In the genomic region with DNA sequence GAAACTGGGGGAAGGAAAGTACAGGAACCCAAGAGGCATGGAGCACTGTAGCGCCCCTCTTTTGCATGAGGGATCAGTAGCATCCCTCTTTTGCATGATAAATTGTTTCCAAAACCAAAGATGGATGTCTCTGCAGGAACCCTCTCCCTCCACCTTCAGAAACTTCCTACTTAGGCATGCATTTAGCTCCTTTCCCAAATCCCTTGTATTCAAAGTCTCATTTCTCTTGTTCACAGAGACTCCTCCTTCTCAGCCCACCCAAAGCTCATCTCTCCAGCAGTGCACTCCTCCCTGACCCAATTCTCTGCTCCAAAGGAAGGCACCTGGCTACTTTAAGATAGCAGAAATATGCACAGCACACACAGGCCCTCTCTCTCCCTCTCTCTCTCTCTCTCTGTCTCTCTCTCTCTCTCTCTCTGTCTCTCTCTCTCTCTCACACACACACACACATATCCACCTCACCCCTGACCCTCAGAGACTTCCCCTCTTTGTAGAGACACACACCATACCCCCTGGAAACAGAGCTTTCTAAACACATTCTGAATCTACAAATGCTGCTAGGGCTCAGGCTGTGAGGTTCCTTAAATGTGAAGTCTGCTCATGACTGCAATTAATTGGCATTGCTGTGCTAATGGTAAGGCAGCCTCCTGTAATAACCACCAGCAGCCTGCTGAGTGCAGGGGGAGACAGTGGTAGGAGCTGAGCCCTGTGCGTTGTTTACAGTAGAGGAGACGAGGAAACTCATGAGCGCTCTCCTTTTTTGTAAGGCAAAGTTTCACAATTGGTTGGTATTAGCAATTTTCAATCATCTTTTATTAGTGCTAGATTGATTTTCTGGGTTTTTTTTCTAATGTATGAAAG, we compare ENCODE assay signal across 12 cellular contexts.
A peak's percentile ranks its signal among the peaks of the same experiment; 100 is the strongest.
DNase-seq lines count a peak whose midpoint lies in the region; ATAC-seq and TF ChIP-seq lines count a peak whose summit lies in the region.
"Had no signal": no experiment of that assay in that cellular context is flagged by ENCODE, and none has a peak within 500 bp of the region (broad histone marks: within the 10 kb centered on the region; RNA-seq: fewer than 3 reads in every experiment).

No MANE protein-coding gene starts in this region.

- DNase-seq in GM23248 (peak; percentile 19), astrocyte of the cerebellum (ENCODE audit: low read depth) (no peak), kidney epithelial cell (ENCODE audit: low read depth) (no peak), mesothelial cell of epicardium (ENCODE audit: low spot score in 2 of 2, unreplicated experiment in 2 of 2) (no peak), SW 1271 (lab: John Stamatoyannopoulos, UW) (no peak)
- DNase-seq: activated naive CD8-positive, alpha-beta T cell treated with anti-CD3 and anti-CD28 coated beads, Interleukin-2, amount 10 ng/mL, durations not matched to agents 7 days and 5 days; dorsolateral prefrontal cortex; T-helper 9 cell had no signal

- H3K9me2 ChIP-seq in GM23248 (ENCODE audit: insufficient read depth) = no peaks in the 10 kb centered on the region

- H3K9ac ChIP-seq in GM23248 = peak overlapping the region; percentile 77

- H3K36me3 ChIP-seq in ACC112 (ENCODE audit: insufficient read depth, low read length) = no peaks in the 10 kb centered on the region
- H3K36me3 ChIP-seq in GM23248 (ENCODE audit: low read depth) = no peaks in the 10 kb centered on the region
- H3K36me3 ChIP-seq in kidney epithelial cell (ENCODE audit: control insufficient read depth, insufficient read depth, low read length) = no peaks in the 10 kb centered on the region

- H3K27me3 ChIP-seq in ACC112 (ENCODE audit: insufficient read depth, low read length) (no peaks in the 10 kb centered on the region), GM23248 (replicated peaks; ENCODE audit: insufficient read depth) (no peaks in the 10 kb centered on the region), kidney epithelial cell (ENCODE audit: control insufficient read depth, insufficient read depth, low read length) (no peaks in the 10 kb centered on the region)
- H3K27me3 ChIP-seq: dorsolateral prefrontal cortex had no signal

- no peaks in the 10 kb centered on the region for H4K20me1 ChIP-seq in GM23248 (ENCODE audit: insufficient read depth)

- peaks cover 34% of the 10 kb centered on the region for H3K27me3 Mint-ChIP-seq in mesothelial cell of epicardium (ENCODE audit: low read depth)
- H3K27me3 Mint-ChIP-seq: activated naive CD8-positive, alpha-beta T cell treated with anti-CD3 and anti-CD28 coated beads, Interleukin-2, amount 10 ng/mL, durations not matched to agents 7 days and 5 days; B cell had no signal

- H3K4me3 Mint-ChIP-seq in mesothelial cell of epicardium = no peak overlapping the region
- H3K4me3 Mint-ChIP-seq: activated naive CD8-positive, alpha-beta T cell treated with anti-CD3 and anti-CD28 coated beads, Interleukin-2, amount 10 ng/mL, durations not matched to agents 7 days and 5 days; B cell had no signal

- H3K4me1 ChIP-seq in ACC112 (ENCODE audit: control insufficient read depth, insufficient read depth, low read length, unreplicated experiment) (peaks cover 24% of the 10 kb centered on the region), GM23248 (ENCODE audit: insufficient read depth) (peaks cover 28% of the 10 kb centered on the region)

- H3K9me3 ChIP-seq in GM23248 (ENCODE audit: low read depth) = no peaks in the 10 kb centered on the region

- TF ChIP-seq CTCF in astrocyte of the cerebellum (IDR thresholded peaks at IDR 0.05; ENCODE audit: low read depth, low read length, missing control alignments) = peak; percentile 30
- TF ChIP-seq CTCF in kidney epithelial cell (IDR thresholded peaks at IDR 0.05; ENCODE audit: insufficient read depth, low read length, poor library complexity, severe bottlenecking) = peak; percentile 4
- no peak for TF ChIP-seq CTCF in mesothelial cell of epicardium (IDR thresholded peaks at IDR 0.05; ENCODE audit: unreplicated experiment)

- no peak overlapping the region for H3K27ac Mint-ChIP-seq in mesothelial cell of epicardium
- H3K27ac Mint-ChIP-seq: activated naive CD8-positive, alpha-beta T cell treated with anti-CD3 and anti-CD28 coated beads, Interleukin-2, amount 10 ng/mL, durations not matched to agents 7 days and 5 days; B cell had no signal

- peak overlapping the region; percentile 80; the same call in 1 of the 2 replicates for H3K27ac ChIP-seq in ACC112 (ENCODE audit: low read depth, low read length)
- H3K27ac ChIP-seq in GM23248 = peak overlapping the region; percentile 93

- H3K79me2 ChIP-seq in ACC112 (ENCODE audit: control insufficient read depth, insufficient read depth, low read length, unreplicated experiment) (no peaks in the 10 kb centered on the region), GM23248 (ENCODE audit: insufficient read depth) (no peaks in the 10 kb centered on the region)

- H3K9me3 Mint-ChIP-seq in mesothelial cell of epicardium = no peaks in the 10 kb centered on the region
- H3K9me3 Mint-ChIP-seq: activated naive CD8-positive, alpha-beta T cell treated with anti-CD3 and anti-CD28 coated beads, Interleukin-2, amount 10 ng/mL, durations not matched to agents 7 days and 5 days had no signal

- H3K4me1 Mint-ChIP-seq in mesothelial cell of epicardium = peaks cover 7% of the 10 kb centered on the region
- H3K4me1 Mint-ChIP-seq: activated naive CD8-positive, alpha-beta T cell treated with anti-CD3 and anti-CD28 coated beads, Interleukin-2, amount 10 ng/mL, durations not matched to agents 7 days and 5 days; B cell had no signal

- H3K36me3 Mint-ChIP-seq in mesothelial cell of epicardium = no peaks in the 10 kb centered on the region
- H3K36me3 Mint-ChIP-seq: activated naive CD8-positive, alpha-beta T cell treated with anti-CD3 and anti-CD28 coated beads, Interleukin-2, amount 10 ng/mL, durations not matched to agents 7 days and 5 days had no signal

- H3F3A ChIP-seq in GM23248 (ENCODE audit: insufficient read depth) = peaks cover 19% of the 10 kb centered on the region

- 89 to 96% methylated on average over 4 of the region's 4 CpGs for WGBS in GM23248 (ENCODE audit: low coverage in 1 of 2, low lambda C conversion rate in 2 of 2, missing lambda C conversion rate in 2 of 2), 2 experiments

- H3K4me3 ChIP-seq in ACC112 (ENCODE audit: low read depth, low read length) (no peak overlapping the region), GM23248 (no peak overlapping the region), astrocyte of the cerebellum (ENCODE audit: low read depth, low read length) (no peak overlapping the region), kidney epithelial cell (ENCODE audit: low read depth, low read length) (no peak overlapping the region)
- H3K4me3 ChIP-seq: dorsolateral prefrontal cortex had no signal

- no peak overlapping the region for H3K4me2 ChIP-seq in GM23248 (ENCODE audit: unreplicated experiment)

- H2AFZ ChIP-seq in ACC112 (ENCODE audit: low read length, unreplicated experiment) (no peak overlapping the region), GM23248 (peak overlapping the region; percentile 10; the same call in 1 of the 2 replicates)

- in situ Hi-C loops in GM23248 (cut with MboI) (no loop called here), astrocyte of the cerebellum (cut with HindIII; ENCODE audit: low sequenced_read_pairs) (no loop called here)

- no peak for ATAC-seq in HG03354 (IDR thresholded peaks at IDR 0.05; ENCODE audit: poor library complexity, severe bottlenecking, unreplicated experiment)
- ATAC-seq in activated CD4-positive, CD25-positive, alpha-beta regulatory T cell treated with anti-CD3 and anti-CD28 coated beads, Interleukin-2, amount 50 U/mL, for 24 hours = no peak
